In genomic region chr11:83272627-83273026, GRCh38 we compare ENCODE assay signal across 15 cellular contexts. TPM values are rescaled to one million over a fixed set of nuclear protein-coding genes. Genes with fewer than 3 reads are reported as not detected.
DNase-seq lines count a peak whose midpoint lies in the region; ATAC-seq, FAIRE-seq and TF ChIP-seq lines count a peak whose summit lies in the region.
"Had no signal": no experiment of that assay in that cellular context is flagged by ENCODE, and none has a peak within 500 bp of the region (broad histone marks: within the 10 kb centered on the region; RNA-seq: fewer than 3 reads in every experiment).

No MANE protein-coding gene starts in this region.

- peaks cover 29% of the 10 kb centered on the region for H3K4me1 Mint-ChIP-seq in endodermal cell
- H3K4me1 Mint-ChIP-seq in activated CD4-positive, alpha-beta memory T cell treated with anti-CD3 and anti-CD28 coated beads, Interleukin-2, amount 10 ng/mL, durations not matched to agents 7 days and 5 days, result peaks cover 7% of the 10 kb centered on the region

- H3K79me2 ChIP-seq in osteoblast (ENCODE audit: insufficient read depth, low read length), result peaks cover 4% of the 10 kb centered on the region

- H3K27ac ChIP-seq in endodermal cell (ENCODE audit: low read depth, low read length) (no peak overlapping the region), osteoblast (ENCODE audit: low read depth, low read length) (peak overlapping the region; percentile 62), ascending aorta (no peak overlapping the region)
- H3K27ac ChIP-seq: testis had no signal

- peaks cover 11% of the 10 kb centered on the region for H3K9me3 ChIP-seq in endodermal cell (ENCODE audit: control insufficient read depth, low read length)
- H3K9me3 ChIP-seq in osteoblast (ENCODE audit: low read depth, low read length), result no peaks in the 10 kb centered on the region
- no peaks in the 10 kb centered on the region for H3K9me3 ChIP-seq in ascending aorta
- H3K9me3 ChIP-seq: MG63, testis had no signal

- no peaks in the 10 kb centered on the region for H3K27me3 Mint-ChIP-seq in endodermal cell (ENCODE audit: insufficient read depth)
- no peaks in the 10 kb centered on the region for H3K27me3 Mint-ChIP-seq in activated CD4-positive, alpha-beta memory T cell treated with anti-CD3 and anti-CD28 coated beads, Interleukin-2, amount 10 ng/mL, durations not matched to agents 7 days and 5 days

- intact Hi-C loops in ascending aorta (cut with DNase I), result no loop called here

- H3K27me3 ChIP-seq in endodermal cell (ENCODE audit: control insufficient read depth, insufficient read depth, low read length, poor library complexity, severe bottlenecking), result no peaks in the 10 kb centered on the region
- H3K27me3 ChIP-seq in osteoblast (ENCODE audit: insufficient read depth, low read length), result no peaks in the 10 kb centered on the region
- H3K27me3 ChIP-seq in ascending aorta, result no peaks in the 10 kb centered on the region
- H3K27me3 ChIP-seq: MG63, testis had no signal

- no peak overlapping the region for H3K4me3 Mint-ChIP-seq in endodermal cell
- H3K4me3 Mint-ChIP-seq in activated CD4-positive, alpha-beta memory T cell treated with anti-CD3 and anti-CD28 coated beads, Interleukin-2, amount 10 ng/mL, durations not matched to agents 7 days and 5 days, result no peak overlapping the region

- FAIRE-seq in RCC 7860 (lab: Jason Lieb, UNC), result peak; percentile 91

- ATAC-seq in GM19397 (IDR thresholded peaks at IDR 0.05; ENCODE audit: unreplicated experiment), result no peak
- no peak for ATAC-seq in HG02571 (IDR thresholded peaks at IDR 0.05; ENCODE audit: unreplicated experiment)

- POLR2A ChIA-PET in activated CD4-positive, alpha-beta memory T cell treated with anti-CD3 and anti-CD28 coated beads, Interleukin-2, amount 10 ng/mL, durations not matched to agents 7 days and 5 days (lab: Charles Lee), result no interaction called here

- TF ChIP-seq CTCF in endodermal cell (conservative IDR thresholded peaks at IDR 0.05) (no peak), osteoblast (IDR thresholded peaks at IDR 0.05; ENCODE audit: extremely low read depth, low read depth, low read length) (no peak), ascending aorta (IDR thresholded peaks at IDR 0.05) (no peak)

- peaks cover 58% of the 10 kb centered on the region for H3K36me3 ChIP-seq in endodermal cell (ENCODE audit: control insufficient read depth, insufficient read depth, low read length)
- peaks cover 18% of the 10 kb centered on the region for H3K36me3 ChIP-seq in osteoblast (ENCODE audit: insufficient read depth, low read length)
- H3K36me3 ChIP-seq in ascending aorta, result peaks cover 23 to 57% of the 10 kb centered on the region in 2 donors

- DNase-seq in ELR (ENCODE audit: low read depth) (peak; percentile 75), RCC 7860 (ENCODE audit: low spot score) (peak; percentile 63), endodermal cell (no peak), osteoblast (ENCODE audit: insufficient read length, low spot score, missing footprints) (no peak), ascending aorta (ENCODE audit: low spot score in 2 of 2) (no peak)
- DNase-seq in activated CD4-positive, alpha-beta memory T cell treated with anti-CD3 and anti-CD28 coated beads, Interleukin-2, amount 10 ng/mL, durations not matched to agents 7 days and 5 days, result no peak
- DNase-seq: activated CD4-positive, CD25-positive, alpha-beta regulatory T cell treated with anti-CD3 and anti-CD28 coated beads, Interleukin-2, amount 50 U/mL, for 72 hours; cerebellar nuclear complex; COR-L47; MG63; retina; testis had no signal

- peak overlapping the region; percentile 10 for H3K4me2 ChIP-seq in osteoblast (ENCODE audit: insufficient read depth, low read length)

- H3K36me3 Mint-ChIP-seq in endodermal cell (ENCODE audit: low read depth), result peaks cover 72% of the 10 kb centered on the region
- peaks cover 58% of the 10 kb centered on the region for H3K36me3 Mint-ChIP-seq in activated CD4-positive, alpha-beta memory T cell treated with anti-CD3 and anti-CD28 coated beads, Interleukin-2, amount 10 ng/mL, durations not matched to agents 7 days and 5 days (ENCODE audit: low read depth)

- H3K4me1 ChIP-seq in endodermal cell (ENCODE audit: control insufficient read depth, insufficient read depth, low read length), result no peaks in the 10 kb centered on the region
- peaks cover 8% of the 10 kb centered on the region for H3K4me1 ChIP-seq in osteoblast (ENCODE audit: insufficient read depth, low read length)
- H3K4me1 ChIP-seq in ascending aorta, result no peaks in the 10 kb centered on the region
- H3K4me1 ChIP-seq: testis had no signal

- H3K4me3 ChIP-seq in endodermal cell (ENCODE audit: low read length), result peak overlapping the region; percentile 35
- H3K4me3 ChIP-seq in osteoblast (ENCODE audit: insufficient read depth, low read length), result no peak overlapping the region
- H3K4me3 ChIP-seq in ascending aorta, result no peak overlapping the region
- H3K4me3 ChIP-seq: MG63, testis had no signal

- H3K27ac Mint-ChIP-seq in endodermal cell, result no peak overlapping the region
- no peak overlapping the region for H3K27ac Mint-ChIP-seq in activated CD4-positive, alpha-beta memory T cell treated with anti-CD3 and anti-CD28 coated beads, Interleukin-2, amount 10 ng/mL, durations not matched to agents 7 days and 5 days
- H3K27ac Mint-ChIP-seq: activated T-helper 2 cell treated with anti-CD3 and anti-CD28 coated beads, Interferon-gamma antibody, Interleukin-2, Interleukin-4, amounts not matched to agents 10 μg/mL and 5 μg/mL and 100 μg/mL, durations not matched to agents 14 hours and 24 hours and 36 hours had no signal

- no peaks in the 10 kb centered on the region for H4K20me1 ChIP-seq in osteoblast (ENCODE audit: insufficient read depth, low read length)

- H3K9me3 Mint-ChIP-seq in endodermal cell, result peaks cover 22% of the 10 kb centered on the region
- peaks cover 4% of the 10 kb centered on the region for H3K9me3 Mint-ChIP-seq in activated CD4-positive, alpha-beta memory T cell treated with anti-CD3 and anti-CD28 coated beads, Interleukin-2, amount 10 ng/mL, durations not matched to agents 7 days and 5 days

- CTCF ChIA-PET in activated CD4-positive, alpha-beta memory T cell treated with anti-CD3 and anti-CD28 coated beads, Interleukin-2, amount 10 ng/mL, durations not matched to agents 7 days and 5 days (lab: Charles Lee), result interaction anchor here (2.2 kb wide), 1 partner anchor 20 kb away, joined by 11 read pairs; no protein-coding TSS in a partner anchor

- no peak overlapping the region for H3K9ac ChIP-seq in endodermal cell (ENCODE audit: extremely low read depth, low read length, poor library complexity, severe bottlenecking)

- H2AFZ ChIP-seq in osteoblast (ENCODE audit: low read length), result no peak overlapping the region

RNA-seq across cellular contexts. Expression of gene CCDC90B, which starts 13.5 kb away (rescaled TPM):
- total RNA-seq in endodermal cell, result 100 to 1,000 TPM in 1 of 2 donors, 10 to 100 TPM in 1; 64.2 to 105 TPM
- 83.0 TPM for polyA plus RNA-seq in endodermal cell (2013, experiment 1 of 2)
- polyA plus RNA-seq in endodermal cell (2013, experiment 2 of 2), result 94.9 TPM
- 60.8 and 63.6 TPM in 2 replicates for total RNA-seq in osteoblast
- total RNA-seq in activated CD4-positive, alpha-beta memory T cell treated with anti-CD3 and anti-CD28 coated beads, Interleukin-2, amount 10 ng/mL, durations not matched to agents 7 days and 5 days, result 10 to 100 TPM; 29.7 to 31.5 TPM
- 8.2 TPM for total RNA-seq in ascending aorta

Comparison
In these comparisons a context has a peak if more than half of its experiments do, and no peak if none do; other contexts are left out.
1. DNase-seq: peak in ELR (single experiment) and RCC 7860 (single experiment); none in endodermal cell (single experiment), osteoblast (single experiment), activated CD4-positive, alpha-beta memory T cell treated with anti-CD3 and anti-CD28 coated beads, Interleukin-2, amount 10 ng/mL, durations not matched to agents 7 days and 5 days (single experiment) and ascending aorta (0 of 2).